ENCODE assay signal across 8 cellular contexts in genomic region chrX:2928127-2928582, GRCh38. TPM values are rescaled to one million over a fixed set of nuclear protein-coding genes. Genes with fewer than 3 reads are reported as not detected.
DNase-seq lines count a peak whose midpoint lies in the region; ATAC-seq and TF ChIP-seq lines count a peak whose summit lies in the region.

No MANE protein-coding gene starts in this region.

- no peaks in the 10 kb centered on the region for H3K4me1 Mint-ChIP-seq in endothelial cell (ENCODE audit: unreplicated experiment)

- H3K36me3 ChIP-seq in mucosa of descending colon (ENCODE audit: low read depth) (no peaks in the 10 kb centered on the region), upper lobe of right lung (no peaks in the 10 kb centered on the region)

- TF ChIP-seq CTCF in endothelial cell (IDR thresholded peaks at IDR 0.05; ENCODE audit: unreplicated experiment) (no peak), mucosa of descending colon (IDR thresholded peaks at IDR 0.05) (no peak), upper lobe of right lung (IDR thresholded peaks at IDR 0.05) (no peak)

- intact Hi-C loops in mucosa of descending colon (cut with DNase I, micrococcal nuclease): no loop called here
- intact Hi-C loops in upper lobe of right lung (cut with DNase I): no loop called here

- H3K9me3 ChIP-seq in mucosa of descending colon (no peaks in the 10 kb centered on the region), upper lobe of right lung (no peaks in the 10 kb centered on the region)

- H3K4me3 ChIP-seq in mucosa of descending colon (no peak overlapping the region), upper lobe of right lung (peak overlapping the region; percentile 60)

- peaks cover 8% of the 10 kb centered on the region for H3K36me3 Mint-ChIP-seq in endothelial cell (ENCODE audit: low read depth, unreplicated experiment)

- peak overlapping the region; percentile 80 for H3K4me3 Mint-ChIP-seq in endothelial cell (ENCODE audit: unreplicated experiment)

- ATAC-seq in mucosa of descending colon (peak; percentile 37), upper lobe of right lung (peak; percentile 52), GM21825 (IDR thresholded peaks at IDR 0.05; ENCODE audit: unreplicated experiment) (no peak)

- peak overlapping the region; percentile 97 for H3K27ac ChIP-seq in upper lobe of right lung

- peak; percentile 35 for DNase-seq in AG08395 (ENCODE audit: low spot score)
- DNase-seq in NCI-H510A treated with DMSO at 0.1 percent for 48 hours (lab: John Stamatoyannopoulos, UW): peak; percentile 32
- peak; percentile 34 for DNase-seq in endothelial cell (ENCODE audit: low spot score)
- peak; percentile 40 to 80 (median 71) for DNase-seq in mucosa of descending colon
- peak; percentile 79 for DNase-seq in upper lobe of right lung
- no peak for DNase-seq in SKM-1 (lab: John Stamatoyannopoulos, UW; ENCODE audit: unreplicated experiment)
- no peak for DNase-seq in stimulated activated CD4-positive, alpha-beta T cell treated with anti-CD3 and anti-CD28 coated beads, Interleukin-4, amount 100 ng/mL, for 1 hour

- peak overlapping the region; percentile 87 for H3K27ac Mint-ChIP-seq in endothelial cell (ENCODE audit: unreplicated experiment)

- H3K4me1 ChIP-seq in mucosa of descending colon (ENCODE audit: low read depth) (no peaks in the 10 kb centered on the region), upper lobe of right lung (no peaks in the 10 kb centered on the region)

- H3K9me3 Mint-ChIP-seq in endothelial cell (ENCODE audit: unreplicated experiment): no peaks in the 10 kb centered on the region

- no peaks in the 10 kb centered on the region for H3K27me3 ChIP-seq in upper lobe of right lung

- peaks cover 4% of the 10 kb centered on the region for H3K27me3 Mint-ChIP-seq in endothelial cell (ENCODE audit: unreplicated experiment)

RNA-seq across cellular contexts. Expression of gene ARSD, which starts 1.0 kb away (rescaled TPM):
- 19.8 TPM for total RNA-seq in endothelial cell (ENCODE audit: unreplicated experiment)
- 10 to 100 TPM; 26.2 to 70.9 (median 67.2) TPM for total RNA-seq in mucosa of descending colon
- 35.1 TPM for total RNA-seq in upper lobe of right lung

Comparison
In these comparisons a context has a peak if more than half of its experiments do, and no peak if none do; other contexts are left out.
1. DNase-seq: peak in AG08395 (single experiment), NCI-H510A treated with DMSO at 0.1 percent for 48 hours (single experiment), endothelial cell (single experiment), mucosa of descending colon (3 of 3) and upper lobe of right lung (single experiment); none in SKM-1 (single experiment) and stimulated activated CD4-positive, alpha-beta T cell treated with anti-CD3 and anti-CD28 coated beads, Interleukin-4, amount 100 ng/mL, for 1 hour (single experiment).